ENCODE assay signal across 1 cellular context in genomic region chr7:104415700-104416099, GRCh38.
TF ChIP-seq lines count a peak whose summit lies in the region.

No MANE protein-coding gene starts in this region.

TF ChIP-seq in H1, 55 proteins besides CTCF, POLR2A, EP300 and RAD21:
- no peak for TF ChIP-seq SP1 (IDR thresholded peaks at IDR 0.05; ENCODE audit: low read depth, low read length)
- no peak for TF ChIP-seq HDAC2 (IDR thresholded peaks at IDR 0.05; ENCODE audit: borderline replicate concordance in 1 of 2, low read depth in 2 of 2, low read length in 2 of 2)
- TF ChIP-seq BCL11A (IDR thresholded peaks at IDR 0.05; ENCODE audit: low read depth in 2 of 2, low read length in 2 of 2): no peak
- TF ChIP-seq KDM1A (IDR thresholded peaks at IDR 0.05; ENCODE audit: borderline replicate concordance, low read length): no peak
- TF ChIP-seq CHD1 (IDR thresholded peaks at IDR 0.05; ENCODE audit: low read depth, low read length): no peak
- no peak for TF ChIP-seq RFX5 (IDR thresholded peaks at IDR 0.05; ENCODE audit: borderline replicate concordance, low read depth, low read length)
- TF ChIP-seq RXRA (IDR thresholded peaks at IDR 0.05; ENCODE audit: insufficient read depth, low read depth, low read length): no peak
- TF ChIP-seq FOSL1 (IDR thresholded peaks at IDR 0.05; ENCODE audit: insufficient read depth, low read depth, low read length): no peak
- TF ChIP-seq NRF1 (IDR thresholded peaks at IDR 0.05; ENCODE audit: low read depth, low read length): no peak
- TF ChIP-seq KDM5A (IDR thresholded peaks at IDR 0.05; ENCODE audit: low read length): no peak
